In the genomic region with DNA sequence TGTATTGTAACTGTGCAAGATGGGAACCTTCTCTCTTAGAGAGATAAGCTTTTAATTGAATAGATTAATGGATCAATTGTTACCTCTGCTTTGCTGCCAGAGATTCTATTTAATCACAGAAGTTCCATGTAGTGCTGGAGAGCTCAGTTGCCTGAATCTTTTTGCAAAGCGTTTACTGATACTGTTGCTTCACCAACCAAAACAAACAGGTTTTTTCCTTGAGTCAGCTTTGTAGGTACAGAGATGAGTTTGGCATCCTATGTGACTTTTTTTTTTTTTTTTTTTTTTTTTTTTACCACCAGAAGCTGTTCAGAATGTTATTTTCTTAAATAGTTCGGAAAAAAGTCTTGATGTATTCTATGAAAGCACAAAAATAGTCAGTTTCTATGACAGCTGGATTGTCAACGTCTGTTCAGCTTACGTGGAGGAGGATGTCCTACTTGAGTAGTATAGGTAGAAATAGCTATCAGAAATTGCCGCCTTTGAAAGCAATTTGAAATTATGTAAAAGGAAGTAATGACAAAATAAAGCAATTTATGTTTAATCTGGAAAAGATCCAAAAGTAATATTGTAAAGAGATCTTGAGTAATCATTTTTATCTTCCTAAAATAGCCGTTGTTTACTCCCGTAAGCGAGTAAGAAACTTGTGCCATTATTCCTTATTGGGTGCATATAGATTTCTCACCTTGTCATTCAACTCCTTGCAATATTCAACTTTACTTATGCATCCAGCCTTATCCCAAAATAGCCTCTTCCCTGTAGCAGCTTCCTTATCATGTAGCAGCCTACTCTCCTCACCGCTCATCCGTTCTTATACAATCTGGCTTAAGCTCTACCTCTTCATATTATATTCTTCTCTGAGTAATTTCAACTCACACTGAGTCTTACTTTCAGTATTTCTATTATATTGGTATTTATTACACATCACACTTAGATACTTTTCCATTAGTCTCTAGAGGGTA, we compare ENCODE assay signal across 23 cellular contexts. TPM values are rescaled to one million over a fixed set of nuclear protein-coding genes. Genes with fewer than 3 reads are reported as not detected.
DNase-seq lines count a peak whose midpoint lies in the region; ATAC-seq and TF ChIP-seq lines count a peak whose summit lies in the region.
"Had no signal": no experiment of that assay in that cellular context is flagged by ENCODE, and none has a peak within 500 bp of the region (broad histone marks: within the 10 kb centered on the region; RNA-seq: fewer than 3 reads in every experiment).

No MANE protein-coding gene starts in this region.

- WGBS in spleen, 5 donors: 61 to 73% (median 65%) methylated on average over 10 of the region's 10 CpGs

- TF ChIP-seq CTCF in DOHH2 (IDR thresholded peaks at IDR 0.05; ENCODE audit: low read depth, low read length, poor library complexity, severe bottlenecking): no peak
- no peak for TF ChIP-seq CTCF in HEK293 (tag by site-specific recombination; IDR thresholded peaks at IDR 0.05)
- TF ChIP-seq CTCF in epithelial cell of esophagus (IDR thresholded peaks at IDR 0.05; ENCODE audit: insufficient read depth, low read depth, low read length, missing control alignments): no peak
- no peak for TF ChIP-seq CTCF in spleen (IDR thresholded peaks at IDR 0.05 in 8 of 11, conservative IDR thresholded peaks at IDR 0.05 in 3 of 11)
- no peak for TF ChIP-seq CTCF in mucosa of descending colon (IDR thresholded peaks at IDR 0.05)

- TF ChIP-seq POLR2A in spleen (IDR thresholded peaks at IDR 0.05): no peak

- no peak for ATAC-seq in HG03520 (IDR thresholded peaks at IDR 0.05; ENCODE audit: unreplicated experiment)
- ATAC-seq in mucosa of descending colon: no peak

- H3F3A ChIP-seq in DOHH2 (ENCODE audit: control insufficient read depth, insufficient read depth): peaks cover 29% of the 10 kb centered on the region

- H3K36me3 ChIP-seq in DOHH2 (ENCODE audit: control insufficient read depth, low read length) (no peaks in the 10 kb centered on the region), HEK293 (ENCODE audit: control insufficient read depth in 2 of 2, insufficient read depth in 1 of 2, low read length in 2 of 2) (no peaks in the 10 kb centered on the region; a peak in 1 of 3 replicates), spleen (peaks cover 0 to 33% (median 4%) of the 10 kb centered on the region in 6 donors), mucosa of descending colon (ENCODE audit: low read depth) (no peaks in the 10 kb centered on the region)

- intact Hi-C loops in spleen (cut with DNase I; ENCODE audit: low total_unique reads): no loop called here
- intact Hi-C loops in mucosa of descending colon (cut with DNase I, micrococcal nuclease): no loop called here

- H3K4me1 ChIP-seq in DOHH2 (ENCODE audit: control insufficient read depth, low read length) (peaks cover 61% of the 10 kb centered on the region), HEK293 (ENCODE audit: control insufficient read depth, insufficient read depth, low read length) (peaks cover 16% of the 10 kb centered on the region; the same call in 1 of the 2 replicates), spleen (peaks cover 8 to 90% (median 54%) of the 10 kb centered on the region in 6 donors), mucosa of descending colon (ENCODE audit: low read depth) (no peaks in the 10 kb centered on the region)
- H3K4me1 ChIP-seq: testis had no signal

- H3K4me2 ChIP-seq in DOHH2 (ENCODE audit: low read length): peak overlapping the region; percentile 10; the same call in 1 of the 2 replicates
- H3K4me2 ChIP-seq: KMS-11, SK-N-SH, smooth muscle cell had no signal

- H3K9me2 ChIP-seq in DOHH2 (replicated peaks; ENCODE audit: control insufficient read depth, low read length): no peaks in the 10 kb centered on the region
- H3K9me2 ChIP-seq: SK-N-SH had no signal

- CTCF ChIA-PET in HEK293 (lab: Yijun Ruan, JAX): interaction anchor here (0.7 to 1.6 kb wide), 2 partner anchors 75 to 219 kb away, joined by 3 read pairs; no protein-coding TSS in a partner anchor

- H4K20me1 ChIP-seq in DOHH2 (ENCODE audit: control insufficient read depth, insufficient read depth, low read depth, low read length): no peaks in the 10 kb centered on the region

- POLR2A ChIA-PET in HEK293 (lab: Yijun Ruan, JAX): no interaction called here

- no peak overlapping the region for H3K4me3 ChIP-seq in DOHH2 (ENCODE audit: low read length)
- H3K4me3 ChIP-seq in HEK293 (ENCODE audit: low read depth, low read length): no peak overlapping the region
- no peak overlapping the region for H3K4me3 ChIP-seq in epithelial cell of esophagus (ENCODE audit: low read length)
- peak overlapping the region in 1 of 8 donors; percentile 28 for H3K4me3 ChIP-seq in spleen
- H3K4me3 ChIP-seq in mucosa of descending colon: no peak overlapping the region
- H3K4me3 ChIP-seq: smooth muscle cell, testis, vagina had no signal

- no peaks in the 10 kb centered on the region for H3K79me2 ChIP-seq in DOHH2 (ENCODE audit: control insufficient read depth, low read length)

- DNase-seq in epithelial cell of esophagus (ENCODE audit: low read depth): peak; percentile 64
- no peak for DNase-seq in spleen
- DNase-seq in iPS-NIHi11 (ENCODE audit: low spot score): no peak
- no peak for DNase-seq in NCI-H1105 (lab: John Stamatoyannopoulos, UW)
- DNase-seq in mucosa of descending colon: no peak
- DNase-seq: CD4-positive, CD25-positive, alpha-beta regulatory T cell; dermis blood vessel endothelial cell; EL; glutamatergic neuron; GOT3; mesenchymal stem cell; NCI-H2171; NCI-H526; SK-N-SH; stimulated activated CD4-positive, alpha-beta T cell treated with anti-CD3 and anti-CD28 coated beads, Interleukin-2, amount 100 ng/mL, for 48 hours; stimulated activated naive CD4-positive, alpha-beta T cell; testis had no signal

- no peak overlapping the region for H3K27ac ChIP-seq in DOHH2 (ENCODE audit: low read depth, low read length)
- no peak overlapping the region for H3K27ac ChIP-seq in HEK293 (ENCODE audit: extremely low read depth, low read depth, low read length)
- peak overlapping the region in 6 of 8 donors; percentile 3 to 99 (median 96) for H3K27ac ChIP-seq in spleen
- H3K27ac ChIP-seq: KMS-11, testis, vagina had no signal

- H3K27me3 ChIP-seq in DOHH2 (ENCODE audit: control insufficient read depth, low read length) (peaks cover 16% of the 10 kb centered on the region; the same call in 1 of the 2 replicates), spleen (replicated peaks in 1 of 7) (no peaks in the 10 kb centered on the region)
- H3K27me3 ChIP-seq: testis, vagina had no signal

- H3K9me3 ChIP-seq in DOHH2 (ENCODE audit: control insufficient read depth, insufficient read depth, low read length): no peaks in the 10 kb centered on the region
- no peaks in the 10 kb centered on the region for H3K9me3 ChIP-seq in HEK293 (ENCODE audit: control insufficient read depth, insufficient read depth, low read depth, low read length)
- H3K9me3 ChIP-seq in spleen: peaks cover 0 to 4% (median 0%) of the 10 kb centered on the region in 8 donors
- H3K9me3 ChIP-seq in mucosa of descending colon: no peaks in the 10 kb centered on the region
- H3K9me3 ChIP-seq: SK-N-SH, testis, vagina had no signal

TF ChIP-seq in HEK293, 187 proteins besides CTCF, POLR2A, EP300 and RAD21:
- TF ChIP-seq, protein P1, sequence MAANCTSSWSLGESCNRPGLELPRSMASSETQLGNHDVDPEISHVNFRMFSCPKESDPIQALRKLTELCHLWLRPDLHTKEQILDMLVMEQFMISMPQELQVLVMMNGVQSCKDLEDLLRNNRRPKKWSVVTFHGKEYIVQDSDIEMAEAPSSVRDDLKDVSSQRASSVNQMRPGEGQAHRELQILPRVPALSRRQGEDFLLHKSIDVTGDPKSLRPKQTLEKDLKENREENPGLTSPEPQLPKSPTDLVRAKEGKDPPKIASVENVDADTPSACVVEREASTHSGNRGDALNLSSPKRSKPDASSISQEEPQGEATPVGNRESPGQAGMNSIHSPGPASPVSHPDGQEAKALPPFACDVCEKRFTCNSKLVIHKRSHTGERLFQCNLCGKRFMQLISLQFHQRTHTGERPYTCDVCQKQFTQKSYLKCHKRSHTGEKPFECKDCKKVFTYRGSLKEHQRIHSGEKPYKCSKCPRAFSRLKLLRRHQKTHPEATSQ (tag by site-specific recombination; IDR thresholded peaks at IDR 0.05): no peak
- TF ChIP-seq, protein P2, sequence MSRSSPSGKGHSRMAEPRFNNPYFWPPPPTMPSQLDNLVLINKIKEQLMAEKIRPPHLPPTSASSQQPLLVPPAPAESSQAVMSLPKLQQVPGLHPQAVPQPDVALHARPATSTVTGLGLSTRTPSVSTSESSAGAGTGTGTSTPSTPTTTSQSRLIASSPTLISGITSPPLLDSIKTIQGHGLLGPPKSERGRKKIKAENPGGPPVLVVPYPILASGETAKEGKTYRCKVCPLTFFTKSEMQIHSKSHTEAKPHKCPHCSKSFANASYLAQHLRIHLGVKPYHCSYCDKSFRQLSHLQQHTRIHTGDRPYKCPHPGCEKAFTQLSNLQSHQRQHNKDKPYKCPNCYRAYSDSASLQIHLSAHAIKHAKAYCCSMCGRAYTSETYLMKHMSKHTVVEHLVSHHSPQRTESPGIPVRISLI (tag by site-specific recombination; IDR thresholded peaks at IDR 0.05): peak; percentile 59; the same call in 1 of the 2 replicates
TF ChIP-seq in HEK293: peak in this region for 1.

RNA-seq across cellular contexts. Expression of a gene that starts 5.2 kb away (rescaled TPM):
- total RNA-seq in spleen (100 to 1,000 TPM in 1 of 7 donors, 10 to 100 TPM in 6; 41.3 to 106 (median 62.2) TPM), mucosa of descending colon (10 to 100 TPM in 1 of 3 donors, 1 to 10 TPM in 2; 1.6 to 15.7 (median 3.3) TPM)
- 10 to 100 TPM in 2 of 3 donors, 1 to 10 TPM in 1; 7.7 to 15.1 (median 10.1) TPM for polyA plus RNA-seq in spleen
- total RNA-seq: smooth muscle cell had no signal
- polyA plus RNA-seq: smooth muscle cell had no signal

Comparison
In these comparisons a context has a peak if more than half of its experiments do, and no peak if none do; other contexts are left out.
1. H3K27ac ChIP-seq: peak in spleen (6 of 8); none in DOHH2 (single experiment) and HEK293 (single experiment).